In the genomic region with DNA sequence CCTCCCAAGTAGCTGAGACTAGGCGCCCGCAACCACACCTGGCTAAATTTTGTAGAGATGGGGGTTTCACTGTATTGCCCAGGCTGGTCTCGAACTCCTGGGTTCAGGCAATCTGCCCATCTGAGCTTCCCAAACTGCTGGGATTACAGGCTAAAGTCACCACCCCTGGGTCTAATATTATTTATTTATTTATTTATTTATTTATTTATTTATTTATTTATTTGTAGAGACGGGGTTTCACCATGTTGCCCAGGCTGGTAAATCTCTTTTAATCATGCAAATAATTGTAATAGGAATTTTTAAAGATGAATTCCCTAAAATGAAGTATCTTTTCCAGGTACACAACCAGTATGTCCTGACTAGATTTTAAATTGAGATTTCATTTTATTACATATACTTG, we compare ENCODE assay signal across 1 cellular context.
TF ChIP-seq lines count a peak whose summit lies in the region.

No MANE protein-coding gene starts in this region.

TF ChIP-seq in HEK293, 187 proteins besides CTCF, POLR2A, EP300 and RAD21 (continued from another document and continues in another):
- TF ChIP-seq REST (tag by site-specific recombination; IDR thresholded peaks at IDR 0.05) (no peak), ZNF707 (tag by site-specific recombination; IDR thresholded peaks at IDR 0.05) (no peak), ZNF585B (tag by site-specific recombination; IDR thresholded peaks at IDR 0.05) (no peak), ZNF600 (tag by site-specific recombination; IDR thresholded peaks at IDR 0.05) (no peak), ZSCAN16 (tag by site-specific recombination; IDR thresholded peaks at IDR 0.05) (no peak), ZNF670 (tag by site-specific recombination; IDR thresholded peaks at IDR 0.05; ENCODE audit: low read depth) (no peak), ZNF280C (tag by site-specific recombination; IDR thresholded peaks at IDR 0.05) (no peak), ZNF426 (tag by site-specific recombination; IDR thresholded peaks at IDR 0.05) (peak; percentile 59), YY2 (tag by site-specific recombination; IDR thresholded peaks at IDR 0.05) (no peak), ZNF391 (tag by site-specific recombination; IDR thresholded peaks at IDR 0.05; ENCODE audit: borderline replicate concordance, low read depth) (no peak), ZBTB21 (tag by site-specific recombination; IDR thresholded peaks at IDR 0.05) (no peak), ZNF169 (tag by site-specific recombination; IDR thresholded peaks at IDR 0.05) (no peak), ZNF19 (tag by site-specific recombination; IDR thresholded peaks at IDR 0.05; ENCODE audit: low read depth) (no peak), ZNF830 (tag by site-specific recombination; IDR thresholded peaks at IDR 0.05; ENCODE audit: low read depth) (no peak), GFI1B (tag by site-specific recombination; IDR thresholded peaks at IDR 0.05) (no peak), ZNF114 (tag by site-specific recombination; IDR thresholded peaks at IDR 0.05) (no peak), ZNF112 (tag by site-specific recombination; IDR thresholded peaks at IDR 0.05) (no peak), ZNF37A (tag by site-specific recombination; IDR thresholded peaks at IDR 0.05) (no peak), BCL11B (tag by site-specific recombination; IDR thresholded peaks at IDR 0.05; ENCODE audit: low read depth) (no peak), ZSCAN23 (tag by site-specific recombination; IDR thresholded peaks at IDR 0.05) (no peak), TRIM28 (IDR thresholded peaks at IDR 0.05; ENCODE audit: borderline replicate concordance, low read length) (no peak), ZNF571 (tag by site-specific recombination; IDR thresholded peaks at IDR 0.05) (no peak), OVOL3 (tag by site-specific recombination; IDR thresholded peaks at IDR 0.05) (no peak), ZBTB26 (tag by site-specific recombination; optimal IDR thresholded peaks at IDR 0.05) (no peak), ZNF596 (tag by site-specific recombination; IDR thresholded peaks at IDR 0.05) (no peak), ZNF660 (tag by site-specific recombination; IDR thresholded peaks at IDR 0.05) (no peak), ZNF202 (tag by site-specific recombination; IDR thresholded peaks at IDR 0.05; ENCODE audit: borderline replicate concordance) (no peak), ZNF433 (tag by site-specific recombination; IDR thresholded peaks at IDR 0.05; ENCODE audit: low read depth) (0 out of 2 replicates have a peak, but pooled peaks have one; percentile 16), ZNF394 (tag by site-specific recombination; IDR thresholded peaks at IDR 0.05; ENCODE audit: borderline replicate concordance) (peak; percentile 67; the same call in 1 of the 2 replicates), ZNF658 (tag by site-specific recombination; IDR thresholded peaks at IDR 0.05) (no peak), GLI2 (tag by site-specific recombination; IDR thresholded peaks at IDR 0.05; ENCODE audit: borderline replicate concordance, low read depth) (no peak), ZNF530 (tag by site-specific recombination; IDR thresholded peaks at IDR 0.05; ENCODE audit: low read depth) (no peak), ZNF121 (tag by site-specific recombination; IDR thresholded peaks at IDR 0.05) (no peak), ZNF24 (tag by site-specific recombination; IDR thresholded peaks at IDR 0.05) (no peak), ZNF398 (tag by site-specific recombination; IDR thresholded peaks at IDR 0.05) (no peak), ZNF621 (tag by site-specific recombination; IDR thresholded peaks at IDR 0.05) (no peak), ZNF704 (tag by site-specific recombination; IDR thresholded peaks at IDR 0.05) (no peak), ZNF654 (tag by site-specific recombination; IDR thresholded peaks at IDR 0.05; ENCODE audit: low read depth) (peak; percentile 14; the same call in 1 of the 2 replicates)
- TF ChIP-seq, protein P1, sequence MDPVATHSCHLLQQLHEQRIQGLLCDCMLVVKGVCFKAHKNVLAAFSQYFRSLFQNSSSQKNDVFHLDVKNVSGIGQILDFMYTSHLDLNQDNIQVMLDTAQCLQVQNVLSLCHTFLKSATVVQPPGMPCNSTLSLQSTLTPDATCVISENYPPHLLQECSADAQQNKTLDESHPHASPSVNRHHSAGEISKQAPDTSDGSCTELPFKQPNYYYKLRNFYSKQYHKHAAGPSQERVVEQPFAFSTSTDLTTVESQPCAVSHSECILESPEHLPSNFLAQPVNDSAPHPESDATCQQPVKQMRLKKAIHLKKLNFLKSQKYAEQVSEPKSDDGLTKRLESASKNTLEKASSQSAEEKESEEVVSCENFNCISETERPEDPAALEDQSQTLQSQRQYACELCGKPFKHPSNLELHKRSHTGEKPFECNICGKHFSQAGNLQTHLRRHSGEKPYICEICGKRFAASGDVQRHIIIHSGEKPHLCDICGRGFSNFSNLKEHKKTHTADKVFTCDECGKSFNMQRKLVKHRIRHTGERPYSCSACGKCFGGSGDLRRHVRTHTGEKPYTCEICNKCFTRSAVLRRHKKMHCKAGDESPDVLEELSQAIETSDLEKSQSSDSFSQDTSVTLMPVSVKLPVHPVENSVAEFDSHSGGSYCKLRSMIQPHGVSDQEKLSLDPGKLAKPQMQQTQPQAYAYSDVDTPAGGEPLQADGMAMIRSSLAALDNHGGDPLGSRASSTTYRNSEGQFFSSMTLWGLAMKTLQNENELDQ (tag by site-specific recombination; IDR thresholded peaks at IDR 0.05; ENCODE audit: low read depth) = no peak
- TF ChIP-seq, protein P2, sequence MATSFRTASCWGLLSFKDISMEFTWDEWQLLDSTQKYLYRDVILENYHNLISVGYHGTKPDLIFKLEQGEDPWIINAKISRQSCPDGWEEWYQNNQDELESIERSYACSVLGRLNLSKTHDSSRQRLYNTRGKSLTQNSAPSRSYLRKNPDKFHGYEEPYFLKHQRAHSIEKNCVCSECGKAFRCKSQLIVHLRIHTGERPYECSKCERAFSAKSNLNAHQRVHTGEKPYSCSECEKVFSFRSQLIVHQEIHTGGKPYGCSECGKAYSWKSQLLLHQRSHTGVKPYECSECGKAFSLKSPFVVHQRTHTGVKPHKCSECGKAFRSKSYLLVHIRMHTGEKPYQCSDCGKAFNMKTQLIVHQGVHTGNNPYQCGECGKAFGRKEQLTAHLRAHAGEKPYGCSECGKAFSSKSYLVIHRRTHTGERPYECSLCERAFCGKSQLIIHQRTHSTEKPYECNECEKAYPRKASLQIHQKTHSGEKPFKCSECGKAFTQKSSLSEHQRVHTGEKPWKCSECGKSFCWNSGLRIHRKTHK (tag by site-specific recombination; IDR thresholded peaks at IDR 0.05) = no peak
- TF ChIP-seq, protein P3, sequence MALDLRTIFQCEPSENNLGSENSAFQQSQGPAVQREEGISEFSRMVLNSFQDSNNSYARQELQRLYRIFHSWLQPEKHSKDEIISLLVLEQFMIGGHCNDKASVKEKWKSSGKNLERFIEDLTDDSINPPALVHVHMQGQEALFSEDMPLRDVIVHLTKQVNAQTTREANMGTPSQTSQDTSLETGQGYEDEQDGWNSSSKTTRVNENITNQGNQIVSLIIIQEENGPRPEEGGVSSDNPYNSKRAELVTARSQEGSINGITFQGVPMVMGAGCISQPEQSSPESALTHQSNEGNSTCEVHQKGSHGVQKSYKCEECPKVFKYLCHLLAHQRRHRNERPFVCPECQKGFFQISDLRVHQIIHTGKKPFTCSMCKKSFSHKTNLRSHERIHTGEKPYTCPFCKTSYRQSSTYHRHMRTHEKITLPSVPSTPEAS (tag by site-specific recombination; IDR thresholded peaks at IDR 0.05) = no peak
- TF ChIP-seq, protein P4, sequence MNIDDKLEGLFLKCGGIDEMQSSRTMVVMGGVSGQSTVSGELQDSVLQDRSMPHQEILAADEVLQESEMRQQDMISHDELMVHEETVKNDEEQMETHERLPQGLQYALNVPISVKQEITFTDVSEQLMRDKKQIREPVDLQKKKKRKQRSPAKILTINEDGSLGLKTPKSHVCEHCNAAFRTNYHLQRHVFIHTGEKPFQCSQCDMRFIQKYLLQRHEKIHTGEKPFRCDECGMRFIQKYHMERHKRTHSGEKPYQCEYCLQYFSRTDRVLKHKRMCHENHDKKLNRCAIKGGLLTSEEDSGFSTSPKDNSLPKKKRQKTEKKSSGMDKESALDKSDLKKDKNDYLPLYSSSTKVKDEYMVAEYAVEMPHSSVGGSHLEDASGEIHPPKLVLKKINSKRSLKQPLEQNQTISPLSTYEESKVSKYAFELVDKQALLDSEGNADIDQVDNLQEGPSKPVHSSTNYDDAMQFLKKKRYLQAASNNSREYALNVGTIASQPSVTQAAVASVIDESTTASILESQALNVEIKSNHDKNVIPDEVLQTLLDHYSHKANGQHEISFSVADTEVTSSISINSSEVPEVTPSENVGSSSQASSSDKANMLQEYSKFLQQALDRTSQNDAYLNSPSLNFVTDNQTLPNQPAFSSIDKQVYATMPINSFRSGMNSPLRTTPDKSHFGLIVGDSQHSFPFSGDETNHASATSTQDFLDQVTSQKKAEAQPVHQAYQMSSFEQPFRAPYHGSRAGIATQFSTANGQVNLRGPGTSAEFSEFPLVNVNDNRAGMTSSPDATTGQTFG (tag by site-specific recombination; IDR thresholded peaks at IDR 0.05; ENCODE audit: borderline replicate concordance) = no peak
- TF ChIP-seq, protein P5, sequence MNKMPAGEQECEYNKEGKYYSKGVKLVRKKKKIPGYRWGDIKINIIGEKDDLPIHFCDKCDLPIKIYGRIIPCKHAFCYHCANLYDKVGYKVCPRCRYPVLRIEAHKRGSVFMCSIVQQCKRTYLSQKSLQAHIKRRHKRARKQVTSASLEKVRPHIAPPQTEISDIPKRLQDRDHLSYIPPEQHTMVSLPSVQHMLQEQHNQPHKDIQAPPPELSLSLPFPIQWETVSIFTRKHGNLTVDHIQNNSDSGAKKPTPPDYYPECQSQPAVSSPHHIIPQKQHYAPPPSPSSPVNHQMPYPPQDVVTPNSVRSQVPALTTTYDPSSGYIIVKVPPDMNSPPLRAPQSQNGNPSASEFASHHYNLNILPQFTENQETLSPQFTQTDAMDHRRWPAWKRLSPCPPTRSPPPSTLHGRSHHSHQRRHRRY (tag by site-specific recombination; IDR thresholded peaks at IDR 0.05) = no peak
